Comparison of ENCODE assay signal across 20 cellular contexts in genomic region chr9:3865373-3865772, GRCh38.
DNase-seq lines count a peak whose midpoint lies in the region; ATAC-seq and TF ChIP-seq lines count a peak whose summit lies in the region.
"Had no signal": no experiment of that assay in that cellular context is flagged by ENCODE, and none has a peak within 500 bp of the region (broad histone marks: within the 10 kb centered on the region; RNA-seq: fewer than 3 reads in every experiment).

No MANE protein-coding gene starts in this region.

- no peaks in the 10 kb centered on the region for H3K36me3 Mint-ChIP-seq in activated T-helper 17 cell treated with anti-CD3 and anti-CD28 coated beads, Interleukin-2, amount 50 U/mL, for 72 hours (ENCODE audit: low read depth)

- H3K27me3 ChIP-seq in smooth muscle cell (ENCODE audit: low read depth), result no peaks in the 10 kb centered on the region
- H3K27me3 ChIP-seq: BE2C, right lobe of liver, uterus had no signal

- DNase-seq in HCEC 1CT, result peak; percentile 57
- DNase-seq in fibroblast of gingiva (ENCODE audit: low read depth), result peak; percentile 52
- DNase-seq in smooth muscle cell (lab: John Stamatoyannopoulos, UW; ENCODE audit: unreplicated experiment), result no peak
- no peak for DNase-seq in NCI-H1417 treated with DMSO at 0.1 percent for 48 hours (lab: John Stamatoyannopoulos, UW)
- DNase-seq in GM10266 (ENCODE audit: extremely low spot score), result no peak
- DNase-seq: activated CD4-positive, alpha-beta T cell treated with anti-CD3 and anti-CD28 coated beads for 4 hours; activated effector memory CD4-positive, alpha-beta T cell treated with anti-CD3 and anti-CD28 coated beads, Interleukin-2, amount 50 U/mL, for 16 hours; anterior cingulate cortex; BE2C; GDM1; glutamatergic neuron; NCI-H1105 treated with DMSO at 0.1 percent for 48 hours; NCI-H2171; OCI-M1; right lobe of liver; stimulated activated CD4-positive, alpha-beta T cell treated with anti-CD3 and anti-CD28 coated beads, Interleukin-2, amount 100 ng/mL, for 24 hours; uterus had no signal

- H3K36me3 ChIP-seq in smooth muscle cell (ENCODE audit: low read depth), result no peaks in the 10 kb centered on the region
- H3K36me3 ChIP-seq: BE2C, right lobe of liver, uterus had no signal

- no peaks in the 10 kb centered on the region for H3K4me1 Mint-ChIP-seq in activated T-helper 17 cell treated with anti-CD3 and anti-CD28 coated beads, Interleukin-2, amount 50 U/mL, for 72 hours

- 73% methylated on average over 1 of the region's 1 CpG for WGBS in smooth muscle cell (ENCODE audit: low lambda C conversion rate)

- no peak overlapping the region for H3K4me3 Mint-ChIP-seq in activated T-helper 17 cell treated with anti-CD3 and anti-CD28 coated beads, Interleukin-2, amount 50 U/mL, for 72 hours

- peaks cover 18% of the 10 kb centered on the region for H3K27me3 Mint-ChIP-seq in activated T-helper 17 cell treated with anti-CD3 and anti-CD28 coated beads, Interleukin-2, amount 50 U/mL, for 72 hours

- H3K9me3 ChIP-seq in smooth muscle cell (replicated peaks; ENCODE audit: low read depth), result no peaks in the 10 kb centered on the region
- H3K9me3 ChIP-seq: BE2C, right lobe of liver, uterus had no signal

- no peak overlapping the region for H3K4me3 ChIP-seq in smooth muscle cell
- H3K4me3 ChIP-seq: GM12878, right lobe of liver, uterus had no signal

- H3K4me1 ChIP-seq in smooth muscle cell (ENCODE audit: low read depth), result peaks cover 25% of the 10 kb centered on the region
- H3K4me1 ChIP-seq: BE2C, right lobe of liver, uterus had no signal

- H3K9me3 Mint-ChIP-seq in activated T-helper 17 cell treated with anti-CD3 and anti-CD28 coated beads, Interleukin-2, amount 50 U/mL, for 72 hours, result peaks cover 3% of the 10 kb centered on the region

- H3K79me2 ChIP-seq in smooth muscle cell (ENCODE audit: low read depth), result no peaks in the 10 kb centered on the region

- TF ChIP-seq CTCF in smooth muscle cell (IDR thresholded peaks at IDR 0.05; ENCODE audit: borderline replicate concordance, insufficient read depth, poor library complexity, severe bottlenecking) (no peak), GM10266 (IDR thresholded peaks at IDR 0.05; ENCODE audit: control insufficient read depth, insufficient read depth, low read depth, missing control alignments) (no peak)

- peak; percentile 34 for ATAC-seq in activated T-helper 17 cell treated with anti-CD3 and anti-CD28 coated beads, Interleukin-2, amount 50 U/mL, for 72 hours (replicated peaks)
- ATAC-seq in activated CD4-positive, CD25-positive, alpha-beta regulatory T cell treated with anti-CD3 and anti-CD28 coated beads, Interleukin-2, amount 50 U/mL, for 24 hours, result no peak
- ATAC-seq: GM12878, right lobe of liver had no signal

- no peaks in the 10 kb centered on the region for H4K20me1 ChIP-seq in smooth muscle cell (ENCODE audit: low read depth)

- peak overlapping the region; percentile 1 for H3K4me2 ChIP-seq in smooth muscle cell

- H3F3A ChIP-seq in smooth muscle cell (ENCODE audit: low read depth), result peaks cover 5% of the 10 kb centered on the region

- H3K27ac ChIP-seq in smooth muscle cell (ENCODE audit: low read depth), result peak overlapping the region; percentile 94
- H3K27ac ChIP-seq: right lobe of liver, uterus had no signal

- H2AFZ ChIP-seq in smooth muscle cell (ENCODE audit: low read depth), result no peak overlapping the region

- H3K27ac Mint-ChIP-seq in activated T-helper 17 cell treated with anti-CD3 and anti-CD28 coated beads, Interleukin-2, amount 50 U/mL, for 72 hours, result no peak overlapping the region

- H3K9ac ChIP-seq in smooth muscle cell (ENCODE audit: low read depth), result no peak overlapping the region

Comparison
In these comparisons a context has a peak if more than half of its experiments do, and no peak if none do; other contexts are left out.
1. DNase-seq: peak in HCEC 1CT (single experiment) and fibroblast of gingiva (single experiment); none in smooth muscle cell (single experiment), NCI-H1417 treated with DMSO at 0.1 percent for 48 hours (single experiment) and GM10266 (single experiment).